Comparison of ENCODE assay signal across 7 cellular contexts in the genomic region with DNA sequence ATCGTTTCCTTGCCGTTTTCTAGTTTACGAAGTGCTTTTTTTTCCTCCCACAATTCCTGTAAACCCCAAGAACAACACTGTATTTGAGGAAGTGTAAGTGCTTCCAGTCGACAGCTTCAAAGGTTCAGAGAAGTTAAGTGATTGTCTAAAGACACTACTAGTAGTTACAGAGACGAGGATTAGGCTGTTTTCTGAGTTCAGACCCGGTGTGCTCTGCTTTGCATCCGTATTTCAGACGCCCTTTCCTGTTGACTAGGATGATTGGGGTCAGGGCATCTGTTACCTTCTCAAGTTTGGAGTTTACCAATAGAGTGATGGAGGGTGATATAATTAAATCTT. TPM values are rescaled to one million over a fixed set of nuclear protein-coding genes. Genes with fewer than 3 reads are reported as not detected.
DNase-seq lines count a peak whose midpoint lies in the region; ATAC-seq and TF ChIP-seq lines count a peak whose summit lies in the region.

No MANE protein-coding gene starts in this region.

- DNase-seq in HL-60 (ENCODE audit: low read depth in 1 of 2, low spot score in 1 of 2) (no peak), activated B cell treated with CpG ODN at 0.5 μM for 24 hours (no peak), stomach (no peak), pons (ENCODE audit: low spot score) (no peak), GM10266 (ENCODE audit: extremely low spot score) (no peak)

- H3K36me3 Mint-ChIP-seq in activated B cell treated with CpG ODN at 0.5 μM for 24 hours (ENCODE audit: low read depth), result peaks cover 44% of the 10 kb centered on the region

- TF ChIP-seq POLR2A in stomach (IDR thresholded peaks at IDR 0.05), result no peak

- H3K9me3 Mint-ChIP-seq in activated B cell treated with CpG ODN at 0.5 μM for 24 hours, result no peaks in the 10 kb centered on the region

- WGBS in stomach, 5 donors, result 0 to 1% (median 0%) methylated on average over 8 of the region's 8 CpGs

- H3K27me3 Mint-ChIP-seq in activated B cell treated with CpG ODN at 0.5 μM for 24 hours, result no peaks in the 10 kb centered on the region

- peaks cover 27% of the 10 kb centered on the region for H3K4me1 Mint-ChIP-seq in activated B cell treated with CpG ODN at 0.5 μM for 24 hours

- H3K9me3 ChIP-seq in stomach, result no peaks in the 10 kb centered on the region

- H3K27ac ChIP-seq in HL-60 (replicated peaks), result peak overlapping the region; percentile 62
- peak overlapping the region; percentile 29 to 93 (median 88) for H3K27ac ChIP-seq in stomach

- H3K27me3 ChIP-seq in HL-60 (ENCODE audit: insufficient read depth, poor library complexity, severe bottlenecking) (no peaks in the 10 kb centered on the region), stomach (peaks cover 0 to 11% (median 0%) of the 10 kb centered on the region in 3 donors)

- no peak for TF ChIP-seq EP300 in stomach (IDR thresholded peaks at IDR 0.05)

- peaks cover 11 to 41% (median 29%) of the 10 kb centered on the region in 4 donors for H3K4me1 ChIP-seq in stomach

- peak overlapping the region; percentile 66 for H3K4me3 ChIP-seq in HL-60 (replicated peaks; ENCODE audit: insufficient read depth, low read length)
- H3K4me3 ChIP-seq in iPS-11a (ENCODE audit: low read depth, low read length), result peak overlapping the region; percentile 93
- H3K4me3 ChIP-seq in stomach, result peak overlapping the region; percentile 61 to 91 (median 66)

- peak; percentile 4 for ATAC-seq in activated B cell treated with CpG ODN at 0.5 μM for 24 hours (ENCODE audit: low read depth)
- no peak for ATAC-seq in HG03175 (IDR thresholded peaks at IDR 0.05; ENCODE audit: unreplicated experiment)

- TF ChIP-seq CTCF in HL-60 (IDR thresholded peaks at IDR 0.05; ENCODE audit: insufficient read depth, low read length) (no peak), activated B cell treated with CpG ODN at 0.5 μM for 24 hours (IDR thresholded peaks at IDR 0.05) (no peak), stomach (IDR thresholded peaks at IDR 0.05) (no peak), GM10266 (IDR thresholded peaks at IDR 0.05; ENCODE audit: control insufficient read depth, insufficient read depth, low read depth, missing control alignments) (no peak)

- peak overlapping the region; percentile 94 for H3K27ac Mint-ChIP-seq in activated B cell treated with CpG ODN at 0.5 μM for 24 hours

- H3K36me3 ChIP-seq in stomach, result peaks cover 27 to 42% (median 39%) of the 10 kb centered on the region in 4 donors

- CTCF ChIA-PET in activated B cell treated with CpG ODN at 0.5 μM for 24 hours (lab: Charles Lee), result interaction anchor here (0.7 to 1.0 kb wide), 2 partner anchors 9 to 142 kb away, joined by 3 to 5 read pairs; no protein-coding TSS in a partner anchor

- intact Hi-C loops in activated B cell treated with CpG ODN at 0.5 μM for 24 hours (cut with micrococcal nuclease), result no loop called here
- intact Hi-C loops in stomach (cut with DNase I; ENCODE audit: low total_unique reads), result no loop called here

- POLR2A ChIA-PET in activated B cell treated with CpG ODN at 0.5 μM for 24 hours (lab: Charles Lee), result interaction anchor here (0.8 to 2.8 kb wide), 5 partner anchors 9 to 323 kb away, joined by 4 to 14 read pairs (median 4); a partner anchor contains a TSS

- H3K4me3 Mint-ChIP-seq in activated B cell treated with CpG ODN at 0.5 μM for 24 hours, result peak overlapping the region; percentile 99

RNA-seq across cellular contexts. Expression of a gene that starts 0.4 kb away (rescaled TPM):
- total RNA-seq in activated B cell treated with CpG ODN at 0.5 μM for 24 hours (20.4 and 20.9 TPM in 2 replicates), stomach (10 to 100 TPM in 3 of 5 donors, 1 to 10 TPM in 1, not detected in 1; 2.7 to 14.0 (median 11.2) TPM)
- 10 to 100 TPM in 1 of 3 donors, 1 to 10 TPM in 2; 7.1 to 14.7 (median 9.2) TPM for polyA plus RNA-seq in stomach

RNA-seq across cellular contexts. Expression of a gene that starts 8.3 kb away (rescaled TPM):
- not detected in 2 replicates for total RNA-seq in activated B cell treated with CpG ODN at 0.5 μM for 24 hours
- total RNA-seq in stomach, result 1 to 10 TPM in 1 of 5 donors, under 1 TPM in 1, not detected in 3; 0.29 to 1.5 TPM
- polyA plus RNA-seq in stomach, result 1 to 10 TPM in 1 of 3 donors, under 1 TPM in 2; 0.62 to 3.2 (median 0.68) TPM

RNA-seq across cellular contexts. Expression of a gene that starts 9.9 kb away (rescaled TPM):
- total RNA-seq in activated B cell treated with CpG ODN at 0.5 μM for 24 hours (50.9 and 60.7 TPM in 2 replicates), stomach (10 to 100 TPM; 21.0 to 72.8 (median 39.8) TPM)
- polyA plus RNA-seq in stomach, result 10 to 100 TPM; 11.2 to 21.9 (median 14.3) TPM

RNA-seq across cellular contexts. Expression of a gene that starts 54.0 kb away (rescaled TPM):
- total RNA-seq in activated B cell treated with CpG ODN at 0.5 μM for 24 hours (14.6 and 14.8 TPM in 2 replicates), stomach (10 to 100 TPM in 3 of 5 donors, 1 to 10 TPM in 1, not detected in 1; 4.4 to 31.7 (median 18.8) TPM)
- polyA plus RNA-seq in stomach, result 10 to 100 TPM; 14.2 to 23.2 (median 16.8) TPM

RNA-seq across cellular contexts. Expression of a gene that starts 54.4 kb away (rescaled TPM):
- total RNA-seq in activated B cell treated with CpG ODN at 0.5 μM for 24 hours, result 53.2 and 53.3 TPM in 2 replicates
- 10 to 100 TPM; 20.1 to 72.3 (median 38.1) TPM for total RNA-seq in stomach
- 10 to 100 TPM; 34.5 to 57.6 (median 35.2) TPM for polyA plus RNA-seq in stomach
